Comparison of ENCODE assay signal across 9 cellular contexts in genomic region chr5:111229871-111230812, GRCh38. TPM values are rescaled to one million over a fixed set of nuclear protein-coding genes. Genes with fewer than 3 reads are reported as not detected.
DNase-seq lines count a peak whose midpoint lies in the region; ATAC-seq and TF ChIP-seq lines count a peak whose summit lies in the region.
"Had no signal": no experiment of that assay in that cellular context is flagged by ENCODE, and none has a peak within 500 bp of the region (broad histone marks: within the 10 kb centered on the region; RNA-seq: fewer than 3 reads in every experiment).

No MANE protein-coding gene starts in this region.

- ATAC-seq in HG02642 (IDR thresholded peaks at IDR 0.05; ENCODE audit: poor library complexity, unreplicated experiment) (peak; percentile 32), right lobe of liver (no peak)
- ATAC-seq in stimulated activated memory B cell treated with anti-CD40 and anti-IgM and Interleukin-4, amounts not matched to agents 10 μg/mL and 1 μg/mL and 100 μg/mL, for 72 hours, result peak; percentile 21

- no peak overlapping the region for H2AFZ ChIP-seq in OCI-LY1 (ENCODE audit: low read length)

- H3K4me3 ChIP-seq in OCI-LY1 (ENCODE audit: low read depth, low read length, poor library complexity, severe bottlenecking), result peak overlapping the region; percentile 90
- no peak overlapping the region for H3K4me3 ChIP-seq in right lobe of liver

- H3K9me3 Mint-ChIP-seq in activated CD4-positive, alpha-beta T cell treated with anti-CD3 and anti-CD28 coated beads, Interleukin-2, amount 10 ng/mL, durations not matched to agents 24 days and 14 days, result no peaks in the 10 kb centered on the region
- no peaks in the 10 kb centered on the region for H3K9me3 Mint-ChIP-seq in stimulated activated memory B cell treated with anti-CD40 and anti-IgM and Interleukin-4, amounts not matched to agents 10 μg/mL and 1 μg/mL and 100 μg/mL, for 72 hours
- H3K9me3 Mint-ChIP-seq in osteocyte (ENCODE audit: unreplicated experiment), result no peaks in the 10 kb centered on the region

- H3K4me1 ChIP-seq in OCI-LY1 (ENCODE audit: insufficient read depth, low read length, severe bottlenecking), result peaks cover 91% of the 10 kb centered on the region
- H3K4me1 ChIP-seq in right lobe of liver, result no peaks in the 10 kb centered on the region

- H3K27ac ChIP-seq in OCI-LY1 (ENCODE audit: low read depth, low read length, poor library complexity, severe bottlenecking), result peak overlapping the region; percentile 98
- H3K27ac ChIP-seq in right lobe of liver, result no peak overlapping the region

- 41% methylated on average over 4 of the region's 4 CpGs for WGBS in right lobe of liver (ENCODE audit: insufficient coverage, low coverage, low lambda C conversion rate, missing lambda C conversion rate)

- TF ChIP-seq CTCF in OCI-LY1 (IDR thresholded peaks at IDR 0.05; ENCODE audit: low read length) (no peak), osteocyte (IDR thresholded peaks at IDR 0.05) (no peak), right lobe of liver (IDR thresholded peaks at IDR 0.05) (no peak)

- peak; percentile 75 for DNase-seq in activated CD4-positive, alpha-beta T cell treated with anti-CD3 and anti-CD28 coated beads, Interleukin-2, amount 10 ng/mL, durations not matched to agents 24 days and 14 days
- no peak for DNase-seq in activated CD4-positive, alpha-beta T cell treated with anti-CD3 and anti-CD28 coated beads, Interleukin-2, amount 50 U/mL, for 48 hours
- DNase-seq in osteocyte (ENCODE audit: extremely low spot score, unreplicated experiment) (no peak), iPS-NIHi11 (ENCODE audit: low spot score) (no peak), right lobe of liver (no peak)
- DNase-seq: mammary epithelial cell had no signal

- H3K79me2 ChIP-seq in OCI-LY1 (ENCODE audit: insufficient read depth, low read length), result peaks cover 99% of the 10 kb centered on the region

- peaks cover 21% of the 10 kb centered on the region for H3K36me3 Mint-ChIP-seq in activated CD4-positive, alpha-beta T cell treated with anti-CD3 and anti-CD28 coated beads, Interleukin-2, amount 10 ng/mL, durations not matched to agents 24 days and 14 days (ENCODE audit: low read depth)
- H3K36me3 Mint-ChIP-seq in stimulated activated memory B cell treated with anti-CD40 and anti-IgM and Interleukin-4, amounts not matched to agents 10 μg/mL and 1 μg/mL and 100 μg/mL, for 72 hours, result no peaks in the 10 kb centered on the region
- no peaks in the 10 kb centered on the region for H3K36me3 Mint-ChIP-seq in osteocyte (ENCODE audit: unreplicated experiment)

- TF ChIP-seq POLR2A in right lobe of liver (IDR thresholded peaks at IDR 0.05), result no peak

- no peaks in the 10 kb centered on the region for H3K27me3 Mint-ChIP-seq in activated CD4-positive, alpha-beta T cell treated with anti-CD3 and anti-CD28 coated beads, Interleukin-2, amount 10 ng/mL, durations not matched to agents 24 days and 14 days
- peaks cover 22% of the 10 kb centered on the region for H3K27me3 Mint-ChIP-seq in stimulated activated memory B cell treated with anti-CD40 and anti-IgM and Interleukin-4, amounts not matched to agents 10 μg/mL and 1 μg/mL and 100 μg/mL, for 72 hours
- peaks cover 68% of the 10 kb centered on the region for H3K27me3 Mint-ChIP-seq in osteocyte (ENCODE audit: unreplicated experiment)

- peaks cover 19% of the 10 kb centered on the region; the same call in 1 of the 2 replicates for H3F3A ChIP-seq in OCI-LY1 (ENCODE audit: insufficient read depth, low read length)

- peak overlapping the region; percentile 98 for H3K27ac Mint-ChIP-seq in activated CD4-positive, alpha-beta T cell treated with anti-CD3 and anti-CD28 coated beads, Interleukin-2, amount 10 ng/mL, durations not matched to agents 24 days and 14 days
- peak overlapping the region; percentile 36 for H3K27ac Mint-ChIP-seq in stimulated activated memory B cell treated with anti-CD40 and anti-IgM and Interleukin-4, amounts not matched to agents 10 μg/mL and 1 μg/mL and 100 μg/mL, for 72 hours
- no peak overlapping the region for H3K27ac Mint-ChIP-seq in osteocyte (ENCODE audit: unreplicated experiment)

- H3K9ac ChIP-seq in OCI-LY1 (ENCODE audit: low read length), result peak overlapping the region; percentile 62

- intact Hi-C loops in activated CD4-positive, alpha-beta T cell treated with anti-CD3 and anti-CD28 coated beads, Interleukin-2, amount 10 ng/mL, durations not matched to agents 24 days and 14 days (cut with micrococcal nuclease), result loop anchor here (1.0 to 10.0 kb wide), 7 partner anchors 24 to 1145 kb away; partner anchors contain the start of genes NREP and WDR36
- intact Hi-C loops in right lobe of liver (cut with DNase I), result no loop called here

- H3K9me3 ChIP-seq in OCI-LY1 (ENCODE audit: low read length) (no peaks in the 10 kb centered on the region), right lobe of liver (no peaks in the 10 kb centered on the region)

- H3K9me2 ChIP-seq in OCI-LY1 (ENCODE audit: low read depth, low read length), result no peaks in the 10 kb centered on the region

- H3K36me3 ChIP-seq in OCI-LY1 (ENCODE audit: insufficient read depth, low read length) (peaks cover 15% of the 10 kb centered on the region; the same call in 1 of the 2 replicates), right lobe of liver (no peaks in the 10 kb centered on the region)

- H3K4me3 Mint-ChIP-seq in activated CD4-positive, alpha-beta T cell treated with anti-CD3 and anti-CD28 coated beads, Interleukin-2, amount 10 ng/mL, durations not matched to agents 24 days and 14 days, result peak overlapping the region; percentile 86
- H3K4me3 Mint-ChIP-seq in stimulated activated memory B cell treated with anti-CD40 and anti-IgM and Interleukin-4, amounts not matched to agents 10 μg/mL and 1 μg/mL and 100 μg/mL, for 72 hours, result no peak overlapping the region
- H3K4me3 Mint-ChIP-seq in osteocyte (ENCODE audit: unreplicated experiment), result no peak overlapping the region

- H3K4me1 Mint-ChIP-seq in activated CD4-positive, alpha-beta T cell treated with anti-CD3 and anti-CD28 coated beads, Interleukin-2, amount 10 ng/mL, durations not matched to agents 24 days and 14 days, result peaks cover 74% of the 10 kb centered on the region
- peaks cover 12% of the 10 kb centered on the region for H3K4me1 Mint-ChIP-seq in stimulated activated memory B cell treated with anti-CD40 and anti-IgM and Interleukin-4, amounts not matched to agents 10 μg/mL and 1 μg/mL and 100 μg/mL, for 72 hours
- no peaks in the 10 kb centered on the region for H3K4me1 Mint-ChIP-seq in osteocyte (ENCODE audit: unreplicated experiment)

- H3K4me2 ChIP-seq in OCI-LY1 (ENCODE audit: low read length), result peak overlapping the region; percentile 93

- H4K20me1 ChIP-seq in OCI-LY1 (ENCODE audit: insufficient read depth, low read length), result no peaks in the 10 kb centered on the region

- no peaks in the 10 kb centered on the region for H3K27me3 ChIP-seq in OCI-LY1 (ENCODE audit: insufficient read depth, low read length)
- H3K27me3 ChIP-seq in right lobe of liver, result no peaks in the 10 kb centered on the region

RNA-seq across cellular contexts. Expression of gene CAMK4, which starts 6.0 kb away (rescaled TPM):
- total RNA-seq in activated CD4-positive, alpha-beta T cell treated with anti-CD3 and anti-CD28 coated beads, Interleukin-2, amount 10 ng/mL, durations not matched to agents 24 days and 14 days, result 47.7 and 49.5 TPM in 2 replicates
- 0.39 and 1.2 TPM in 2 replicates for total RNA-seq in osteocyte
- total RNA-seq in right lobe of liver, result 1 to 10 TPM in 3 of 6 experiments, under 1 TPM in 3; 0.81 to 4.3 (median 1.3) TPM

Comparison
In these comparisons a context has a peak if more than half of its experiments do, and no peak if none do; other contexts are left out.
1. ATAC-seq: peak in HG02642 (single experiment) and stimulated activated memory B cell treated with anti-CD40 and anti-IgM and Interleukin-4, amounts not matched to agents 10 μg/mL and 1 μg/mL and 100 μg/mL, for 72 hours (single experiment); none in right lobe of liver (0 of 4).